28 cellular contexts compared by ENCODE assay signal in genomic region chr18:61803393-61803792, GRCh38.
"Had no signal": no experiment of that assay in that cellular context is flagged by ENCODE, and none has a peak within 500 bp of the region (broad histone marks: within the 10 kb centered on the region; RNA-seq: fewer than 3 reads in every experiment).

No MANE protein-coding gene starts in this region.

- H3K36me3 Mint-ChIP-seq: activated naive CD4-positive, alpha-beta T cell treated with anti-CD3 and anti-CD28 coated beads, Interleukin-2, amount 50 U/mL, for 72 hours; brain had no signal

- H3K27me3 ChIP-seq: MG63, SJCRH30 had no signal

- DNase-seq: activated CD4-positive, alpha-beta T cell treated with anti-CD3 and anti-CD28 coated beads for 36 hours; activated CD4-positive, alpha-beta T cell treated with anti-CD3 and anti-CD28 coated beads, Interleukin-2, amount 10 ng/mL, durations not matched to agents 7 days and 5 days; activated CD4-positive, alpha-beta T cell treated with anti-CD3 and anti-CD28 coated beads, Interleukin-2, amount 50 U/mL, for 48 hours; activated CD8-positive, alpha-beta T cell treated with anti-CD3 and anti-CD28 coated beads, Interleukin-2, amount 10 ng/mL, durations not matched to agents 7 days and 5 days; activated gamma-delta T cell; activated naive CD4-positive, alpha-beta T cell treated with Interleukin-2 at 50 U/mL for 16 hours; activated T-cell treated with anti-CD3 and anti-CD28 coated beads, Interleukin-2, amount 50 U/mL, for 24 hours; anterior cingulate cortex; caudate nucleus; cerebellar nuclear complex; MG63; NCI-H1048; NCI-H1105 treated with DMSO at 0.1 percent for 48 hours; NCI-H1436; NCI-H1694; NCI-H1930; NCI-H2081 treated with DMSO at 0.1 percent for 48 hours; NCI-H226; NCI-H446 treated with DMSO at 0.1 percent for 48 hours; NCI-H524; SHP77; SJCRH30 had no signal

- H3K4me3 Mint-ChIP-seq: activated CD4-positive, alpha-beta T cell treated with anti-CD3 and anti-CD28 coated beads for 36 hours; activated CD4-positive, alpha-beta T cell treated with anti-CD3 and anti-CD28 coated beads, Interleukin-2, amount 10 ng/mL, durations not matched to agents 7 days and 5 days; activated CD8-positive, alpha-beta T cell treated with anti-CD3 and anti-CD28 coated beads, Interleukin-2, amount 10 ng/mL, durations not matched to agents 7 days and 5 days; activated T-cell treated with anti-CD3 and anti-CD28 coated beads, Interleukin-2, amount 50 U/mL, for 24 hours; brain had no signal

- H3K9me3 ChIP-seq: MG63, SJCRH30 had no signal

- H3K27me3 Mint-ChIP-seq: activated CD4-positive, alpha-beta T cell treated with anti-CD3 and anti-CD28 coated beads, Interleukin-2, amount 10 ng/mL, durations not matched to agents 7 days and 5 days had no signal

- H3K9me3 Mint-ChIP-seq: activated CD4-positive, alpha-beta T cell treated with anti-CD3 and anti-CD28 coated beads, Interleukin-2, amount 10 ng/mL, durations not matched to agents 7 days and 5 days; activated naive CD4-positive, alpha-beta T cell treated with anti-CD3 and anti-CD28 coated beads, Interleukin-2, amount 50 U/mL, for 72 hours; activated T-cell treated with anti-CD3 and anti-CD28 coated beads, Interleukin-2, amount 50 U/mL, for 24 hours; activated T-helper 2 cell treated with anti-CD3 and anti-CD28 coated beads, Interferon-gamma antibody, Interleukin-2, Interleukin-4, amounts not matched to agents 10 μg/mL and 5 μg/mL and 100 μg/mL, durations not matched to agents 14 hours and 24 hours and 36 hours had no signal

- H3K4me1 ChIP-seq: SJCRH30 had no signal

- H3K27ac Mint-ChIP-seq: activated CD4-positive, alpha-beta T cell treated with anti-CD3 and anti-CD28 coated beads for 36 hours; activated CD4-positive, alpha-beta T cell treated with anti-CD3 and anti-CD28 coated beads, Interleukin-2, amount 10 ng/mL, durations not matched to agents 7 days and 5 days; activated CD8-positive, alpha-beta T cell treated with anti-CD3 and anti-CD28 coated beads, Interleukin-2, amount 10 ng/mL, durations not matched to agents 7 days and 5 days; activated naive CD4-positive, alpha-beta T cell treated with anti-CD3 and anti-CD28 coated beads, Interleukin-2, amount 50 U/mL, for 72 hours; activated T-cell treated with anti-CD3 and anti-CD28 coated beads, Interleukin-2, amount 50 U/mL, for 24 hours; activated T-helper 2 cell treated with anti-CD3 and anti-CD28 coated beads, Interferon-gamma antibody, Interleukin-2, Interleukin-4, amounts not matched to agents 10 μg/mL and 5 μg/mL and 100 μg/mL, durations not matched to agents 14 hours and 24 hours and 36 hours; brain had no signal

- H3K36me3 ChIP-seq: MG63, SJCRH30 had no signal

- H3K27ac ChIP-seq: SJCRH30, SK-N-MC had no signal

- H3K4me1 Mint-ChIP-seq: activated CD4-positive, alpha-beta T cell treated with anti-CD3 and anti-CD28 coated beads for 36 hours; activated CD4-positive, alpha-beta T cell treated with anti-CD3 and anti-CD28 coated beads, Interleukin-2, amount 10 ng/mL, durations not matched to agents 7 days and 5 days; brain had no signal

- H3K4me3 ChIP-seq: MG63, SJCRH30, SK-N-MC had no signal

- ATAC-seq: activated CD4-positive, alpha-beta T cell treated with anti-CD3 and anti-CD28 coated beads for 36 hours; activated CD4-positive, CD25-positive, alpha-beta regulatory T cell treated with anti-CD3 and anti-CD28 coated beads, Interleukin-2, amount 50 U/mL, for 24 hours; activated CD8-positive, alpha-beta T cell treated with anti-CD3 and anti-CD28 coated beads, Interleukin-2, amount 10 ng/mL, durations not matched to agents 7 days and 5 days; activated naive CD4-positive, alpha-beta T cell treated with anti-CD3 and anti-CD28 coated beads, Interleukin-2, amount 50 U/mL, for 72 hours; Panc1 had no signal
